ENCODE assay signal across 18 cellular contexts in genomic region chr9:16449331-16449730, GRCh38.
DNase-seq lines count a peak whose midpoint lies in the region; ATAC-seq and TF ChIP-seq lines count a peak whose summit lies in the region.
"Had no signal": no experiment of that assay in that cellular context is flagged by ENCODE, and none has a peak within 500 bp of the region (broad histone marks: within the 10 kb centered on the region; RNA-seq: fewer than 3 reads in every experiment).

No MANE protein-coding gene starts in this region.

- no peak for TF ChIP-seq RAD21 in SK-N-SH (IDR thresholded peaks at IDR 0.05; ENCODE audit: low read length)

- no peak overlapping the region for H2AFZ ChIP-seq in SK-N-SH (ENCODE audit: low read depth)

- H3K27me3 ChIP-seq in SK-N-SH (ENCODE audit: insufficient read depth): no peaks in the 10 kb centered on the region
- H3K27me3 ChIP-seq: Peyer's patch had no signal

- H3K36me3 ChIP-seq in HEK293 (ENCODE audit: control insufficient read depth in 2 of 2, insufficient read depth in 1 of 2, low read length in 2 of 2) (no peaks in the 10 kb centered on the region), SK-N-SH (replicated peaks in 1 of 2; ENCODE audit: control insufficient read depth in 1 of 2, insufficient read depth in 2 of 2, low read length in 1 of 2) (no peaks in the 10 kb centered on the region)
- H3K36me3 ChIP-seq: Peyer's patch had no signal

- DNase-seq in NCI-H1436 (lab: John Stamatoyannopoulos, UW): peak; percentile 77
- DNase-seq in NCI-H69 (lab: John Stamatoyannopoulos, UW): peak; percentile 82
- peak; percentile 19 for DNase-seq in SK-N-SH
- DNase-seq in putamen (ENCODE audit: low spot score): no peak
- no peak for DNase-seq in T-helper 2 cell treated with Interferon-gamma antibody and Interleukin-4, amounts not matched to agents 5 μg/mL and 100 μg/mL, for 36 hours (ENCODE audit: low spot score)
- no peak for DNase-seq in activated CD4-positive, alpha-beta T cell treated with anti-CD3 and anti-CD28 coated beads for 4 hours
- DNase-seq: AML-193; C1 segment of cervical spinal cord; Calu3; CD8-positive, alpha-beta T cell; H7; Kasumi-1; NCI-H1694 treated with DMSO at 0.1 percent for 48 hours; NCI-H226; NCI-H510A treated with DMSO at 0.1 percent for 48 hours; Peyer's patch had no signal

- WGBS in SK-N-SH (ENCODE audit: low lambda C conversion rate): 68% methylated on average over 3 of the region's 3 CpGs

- CTCF ChIA-PET in HEK293 (lab: Yijun Ruan, JAX): no interaction called here
- CTCF ChIA-PET in SK-N-SH (lab: Yijun Ruan, JAX): interaction anchor here (0.7 to 1.5 kb wide), 5 partner anchors 9 to 193 kb away, joined by 3 to 6 read pairs (median 3); no protein-coding TSS in a partner anchor

- H3K9me3 ChIP-seq in HEK293 (ENCODE audit: control insufficient read depth, insufficient read depth, low read depth, low read length): no peaks in the 10 kb centered on the region
- no peaks in the 10 kb centered on the region for H3K9me3 ChIP-seq in SK-N-SH
- H3K9me3 ChIP-seq: Peyer's patch had no signal

- H3K27ac Mint-ChIP-seq in T-helper 2 cell treated with Interferon-gamma antibody and Interleukin-4, amounts not matched to agents 5 μg/mL and 100 μg/mL, for 36 hours: no peak overlapping the region
- H3K27ac Mint-ChIP-seq: CD8-positive, alpha-beta T cell had no signal

- H3K79me2 ChIP-seq in SK-N-SH (ENCODE audit: insufficient read depth): peaks cover 8% of the 10 kb centered on the region; the same call in 1 of the 2 replicates

- H3K4me3 ChIP-seq in HEK293 (ENCODE audit: low read depth, low read length): no peak overlapping the region
- H3K4me3 ChIP-seq in SK-N-SH (ENCODE audit: low read depth in 2 of 2, low read length in 1 of 2): no peak overlapping the region
- H3K4me3 ChIP-seq: Peyer's patch had no signal

- H3K27ac ChIP-seq in HEK293 (ENCODE audit: extremely low read depth, low read depth, low read length): no peak overlapping the region
- no peak overlapping the region for H3K27ac ChIP-seq in SK-N-SH (ENCODE audit: low read depth in 2 of 2, low read length in 1 of 2)
- H3K27ac ChIP-seq: Peyer's patch had no signal

- H3K27me3 Mint-ChIP-seq in T-helper 2 cell treated with Interferon-gamma antibody and Interleukin-4, amounts not matched to agents 5 μg/mL and 100 μg/mL, for 36 hours (ENCODE audit: low read depth): no peaks in the 10 kb centered on the region

- TF ChIP-seq EP300 in SK-N-SH (IDR thresholded peaks at IDR 0.05; ENCODE audit: borderline replicate concordance in 1 of 2, low read depth in 1 of 2, low read length in 1 of 2): peak in 1 of 2 experiments; percentile 87; a peak in 2 of 4 replicates

- no peak overlapping the region for H3K9ac ChIP-seq in SK-N-SH

- H3F3A ChIP-seq in SK-N-SH (replicated peaks; ENCODE audit: insufficient read depth): peaks cover 8% of the 10 kb centered on the region

- POLR2A ChIA-PET in HEK293 (lab: Yijun Ruan, JAX): interaction anchor here (0.6 kb wide), 1 partner anchor 78 kb away, joined by 3 read pairs; no protein-coding TSS in a partner anchor
- POLR2A ChIA-PET in SK-N-SH (lab: Yijun Ruan, JAX): no interaction called here

- H3K4me1 ChIP-seq in HEK293 (ENCODE audit: control insufficient read depth, insufficient read depth, low read length) (0 out of 2 replicates have a peak, but pooled peaks cover 3% of the 10 kb centered on the region), SK-N-SH (ENCODE audit: control insufficient read depth in 1 of 2, insufficient read depth in 2 of 2, low read depth in 1 of 2, low read length in 1 of 2) (peaks cover 0 to 21% of the 10 kb centered on the region in 2 experiments; a peak in 2 of 4 replicates)
- H3K4me1 ChIP-seq: Peyer's patch had no signal

- no peak for ATAC-seq in GM19035 (IDR thresholded peaks at IDR 0.05; ENCODE audit: unreplicated experiment)
- ATAC-seq: CD8-positive, alpha-beta T cell had no signal

- TF ChIP-seq CTCF in HEK293 (tag by site-specific recombination; IDR thresholded peaks at IDR 0.05): no peak
- no peak for TF ChIP-seq CTCF in SK-N-SH (IDR thresholded peaks at IDR 0.05)

- H3K4me3 Mint-ChIP-seq in T-helper 2 cell treated with Interferon-gamma antibody and Interleukin-4, amounts not matched to agents 5 μg/mL and 100 μg/mL, for 36 hours: no peak overlapping the region
- H3K4me3 Mint-ChIP-seq: CD8-positive, alpha-beta T cell had no signal

- no peaks in the 10 kb centered on the region for H3K9me2 ChIP-seq in SK-N-SH

- H3K4me2 ChIP-seq in SK-N-SH: no peak overlapping the region

- peaks cover 3% of the 10 kb centered on the region for H3K9me3 Mint-ChIP-seq in T-helper 2 cell treated with Interferon-gamma antibody and Interleukin-4, amounts not matched to agents 5 μg/mL and 100 μg/mL, for 36 hours
- H3K9me3 Mint-ChIP-seq: CD8-positive, alpha-beta T cell had no signal

- no peaks in the 10 kb centered on the region for H3K36me3 Mint-ChIP-seq in T-helper 2 cell treated with Interferon-gamma antibody and Interleukin-4, amounts not matched to agents 5 μg/mL and 100 μg/mL, for 36 hours (ENCODE audit: low read depth)
- H3K36me3 Mint-ChIP-seq: CD8-positive, alpha-beta T cell had no signal

- H3K4me1 Mint-ChIP-seq in T-helper 2 cell treated with Interferon-gamma antibody and Interleukin-4, amounts not matched to agents 5 μg/mL and 100 μg/mL, for 36 hours (ENCODE audit: low read depth): no peaks in the 10 kb centered on the region

- no peaks in the 10 kb centered on the region for H4K20me1 ChIP-seq in SK-N-SH (ENCODE audit: insufficient read depth)

TF ChIP-seq in HEK293, 187 proteins besides CTCF, POLR2A, EP300 and RAD21 (continues in another document):
- TF ChIP-seq GLI4 (tag by site-specific recombination; IDR thresholded peaks at IDR 0.05): no peak
- peak; percentile 90 for TF ChIP-seq SP7 (tag by site-specific recombination; IDR thresholded peaks at IDR 0.05)
- no peak for TF ChIP-seq ZIC2 (tag by site-specific recombination; IDR thresholded peaks at IDR 0.05)
- no peak for TF ChIP-seq ZNF776 (tag by site-specific recombination; IDR thresholded peaks at IDR 0.05; ENCODE audit: borderline replicate concordance)
- TF ChIP-seq ZXDB (tag by site-specific recombination; IDR thresholded peaks at IDR 0.05): no peak
- no peak for TF ChIP-seq ZNF654 (tag by site-specific recombination; IDR thresholded peaks at IDR 0.05; ENCODE audit: low read depth)
- TF ChIP-seq ZNF335 (tag by site-specific recombination; conservative IDR thresholded peaks at IDR 0.05): no peak
- no peak for TF ChIP-seq ZNF670 (tag by site-specific recombination; IDR thresholded peaks at IDR 0.05; ENCODE audit: low read depth)
- no peak for TF ChIP-seq ZNF157 (tag by site-specific recombination; IDR thresholded peaks at IDR 0.05)
- peak; percentile 51 for TF ChIP-seq PRDM6 (tag by site-specific recombination; IDR thresholded peaks at IDR 0.05)
- 0 out of 2 replicates have a peak, but pooled peaks have one; percentile 20 for TF ChIP-seq OSR2 (tag by site-specific recombination; IDR thresholded peaks at IDR 0.05)
- TF ChIP-seq ZNF266 (tag by site-specific recombination; IDR thresholded peaks at IDR 0.05; ENCODE audit: low read depth): no peak

TF ChIP-seq in SK-N-SH, 30 proteins besides CTCF, POLR2A, EP300 and RAD21 (continues in another document):
- TF ChIP-seq GATA2 (CRISPR knock-in tag; IDR thresholded peaks at IDR 0.05): peak; percentile 77
- peak; percentile 40; the same call in 1 of the 2 replicates for TF ChIP-seq PBX3 (IDR thresholded peaks at IDR 0.05)
- no peak for TF ChIP-seq ZBTB33 (IDR thresholded peaks at IDR 0.05; ENCODE audit: borderline replicate concordance, low read depth)
- TF ChIP-seq IRF3 (IDR thresholded peaks at IDR 0.05; ENCODE audit: low read depth, low read length): no peak
- no peak for TF ChIP-seq ELF1 (IDR thresholded peaks at IDR 0.05)
- no peak for TF ChIP-seq NFIC (IDR thresholded peaks at IDR 0.05; ENCODE audit: borderline replicate concordance)
- no peak for TF ChIP-seq USF1 (IDR thresholded peaks at IDR 0.05; ENCODE audit: borderline replicate concordance, low read depth)
- peak; percentile 39; the same call in 1 of the 2 replicates for TF ChIP-seq TCF12 (IDR thresholded peaks at IDR 0.05)

Comparison
In these comparisons a context has a peak if more than half of its experiments do, and no peak if none do; other contexts are left out.
1. DNase-seq: peak in NCI-H1436 (single experiment), NCI-H69 (single experiment) and SK-N-SH (single experiment); none in putamen (single experiment), T-helper 2 cell treated with Interferon-gamma antibody and Interleukin-4, amounts not matched to agents 5 μg/mL and 100 μg/mL, for 36 hours (single experiment) and activated CD4-positive, alpha-beta T cell treated with anti-CD3 and anti-CD28 coated beads for 4 hours (0 of 2).
2. Of the 4 proteins assayed by ChIP-seq in both HEK293 and SK-N-SH: peak only in HEK293: none; only in SK-N-SH: PBX3; in both: none; in neither: 3.